In genomic region chr7:30920021-30920583, GRCh38 we compare ENCODE assay signal across 9 cellular contexts. TPM values are rescaled to one million over a fixed set of nuclear protein-coding genes. Genes with fewer than 3 reads are reported as not detected.
DNase-seq lines count a peak whose midpoint lies in the region; TF ChIP-seq lines count a peak whose summit lies in the region.
"Had no signal": no experiment of that assay in that cellular context is flagged by ENCODE, and none has a peak within 500 bp of the region (broad histone marks: within the 10 kb centered on the region; RNA-seq: fewer than 3 reads in every experiment).

No MANE protein-coding gene starts in this region.

- 38 to 42% methylated on average over 11 of the region's 11 CpGs for WGBS in GM23248 (ENCODE audit: low coverage in 1 of 2, low lambda C conversion rate in 2 of 2, missing lambda C conversion rate in 2 of 2), 2 experiments
- 81% methylated on average over 11 of the region's 11 CpGs for WGBS in smooth muscle cell (ENCODE audit: low lambda C conversion rate)

- H3F3A ChIP-seq in GM23248 (ENCODE audit: insufficient read depth) (0 out of 2 replicates have a peak, but pooled peaks cover 3% of the 10 kb centered on the region), smooth muscle cell (ENCODE audit: low read depth) (peaks cover 31% of the 10 kb centered on the region)

- no peak overlapping the region for H3K4me2 ChIP-seq in GM23248 (ENCODE audit: unreplicated experiment)
- peak overlapping the region; percentile 98 for H3K4me2 ChIP-seq in smooth muscle cell

- no peaks in the 10 kb centered on the region for H4K20me1 ChIP-seq in GM23248 (ENCODE audit: insufficient read depth)
- H4K20me1 ChIP-seq in smooth muscle cell (ENCODE audit: low read depth): peaks cover 100% of the 10 kb centered on the region

- DNase-seq in GM23248: peak; percentile 61
- peak in 2 of 3 donors; percentile 48 to 52 for DNase-seq in Peyer's patch
- peak; percentile 74 for DNase-seq in cardiac septum (ENCODE audit: low spot score)
- no peak for DNase-seq in smooth muscle cell (lab: John Stamatoyannopoulos, UW; ENCODE audit: unreplicated experiment)
- no peak for DNase-seq in ecto neural progenitor cell (ENCODE audit: low spot score)
- no peak for DNase-seq in G401 (ENCODE audit: low spot score)
- no peak for DNase-seq in OCI-M1 (lab: John Stamatoyannopoulos, UW)
- DNase-seq: KBM-7 had no signal

- intact Hi-C loops in cardiac septum (cut with DNase I): no loop called here

- H2AFZ ChIP-seq in GM23248 (no peak overlapping the region), smooth muscle cell (ENCODE audit: low read depth) (no peak overlapping the region)

- H3K9ac ChIP-seq in GM23248: no peak overlapping the region
- no peak overlapping the region for H3K9ac ChIP-seq in smooth muscle cell (ENCODE audit: low read depth)

- no peak for TF ChIP-seq POLR2A in Peyer's patch (IDR thresholded peaks at IDR 0.05)

- in situ Hi-C loops in GM23248 (cut with MboI): no loop called here
- in situ Hi-C loops in G401 (cut with HindIII; ENCODE audit: low sequenced_read_pairs): no loop called here

- H3K9me2 ChIP-seq in GM23248 (ENCODE audit: insufficient read depth): no peaks in the 10 kb centered on the region

- H3K27me3 ChIP-seq in GM23248 (replicated peaks; ENCODE audit: insufficient read depth) (no peaks in the 10 kb centered on the region), Peyer's patch (no peaks in the 10 kb centered on the region), smooth muscle cell (ENCODE audit: low read depth) (no peaks in the 10 kb centered on the region)

- H3K79me2 ChIP-seq in GM23248 (ENCODE audit: insufficient read depth) (no peaks in the 10 kb centered on the region), smooth muscle cell (ENCODE audit: low read depth) (peaks cover 64% of the 10 kb centered on the region)

- no peaks in the 10 kb centered on the region for H3K9me3 ChIP-seq in GM23248 (ENCODE audit: low read depth)
- H3K9me3 ChIP-seq in Peyer's patch: no peaks in the 10 kb centered on the region
- H3K9me3 ChIP-seq in smooth muscle cell (replicated peaks; ENCODE audit: low read depth): no peaks in the 10 kb centered on the region

- H3K36me3 ChIP-seq in GM23248 (ENCODE audit: low read depth): no peaks in the 10 kb centered on the region
- H3K36me3 ChIP-seq in Peyer's patch: peaks cover 0 to 19% (median 0%) of the 10 kb centered on the region in 3 donors
- H3K36me3 ChIP-seq in smooth muscle cell (ENCODE audit: low read depth): peaks cover 5% of the 10 kb centered on the region

- H3K4me3 ChIP-seq in GM23248 (no peak overlapping the region), Peyer's patch (no peak overlapping the region), smooth muscle cell (no peak overlapping the region)

- H3K4me1 ChIP-seq in GM23248 (ENCODE audit: insufficient read depth) (peaks cover 16% of the 10 kb centered on the region), Peyer's patch (peaks cover 0 to 42% (median 2%) of the 10 kb centered on the region in 4 donors), smooth muscle cell (ENCODE audit: low read depth) (peaks cover 25% of the 10 kb centered on the region)

- H3K27ac ChIP-seq in GM23248 (no peak overlapping the region), Peyer's patch (peak overlapping the region in 1 of 4 donors; percentile 21), smooth muscle cell (ENCODE audit: low read depth) (peak overlapping the region; percentile 78)

- TF ChIP-seq CTCF in Peyer's patch (IDR thresholded peaks at IDR 0.05) (no peak), smooth muscle cell (IDR thresholded peaks at IDR 0.05; ENCODE audit: borderline replicate concordance, insufficient read depth, poor library complexity, severe bottlenecking) (no peak)

RNA-seq across cellular contexts. Expression of gene AQP1, which starts 8.4 kb away (rescaled TPM):
- 0.54 and 1.1 TPM in 2 replicates for total RNA-seq in GM23248 (2014; rRNA removed; shearing (Covaris generic))
- polyA plus RNA-seq in GM23248 (2016; fragmentation: Nextera tagmentation; extraction: Ambion mirVana): 0.33 and 0.34 TPM in 2 replicates
- 10 to 100 TPM; 12.4 to 86.5 (median 71.5) TPM for total RNA-seq in Peyer's patch
- 155 TPM for total RNA-seq in cardiac septum
- 2,330 and 2,442 TPM in 2 replicates for total RNA-seq in smooth muscle cell
- 2,039 and 2,747 TPM in 2 replicates for polyA plus RNA-seq in smooth muscle cell
- not detected in 2 replicates for total RNA-seq in G401 (2014; rRNA removed; shearing (Covaris generic))

RNA-seq across cellular contexts. Expression of gene GHRHR, which starts 43.7 kb away (rescaled TPM):
- total RNA-seq in GM23248 (2014; rRNA removed; shearing (Covaris generic)): not detected in 2 replicates
- polyA plus RNA-seq in GM23248 (2016; fragmentation: Nextera tagmentation; extraction: Ambion mirVana) (not detected in 2 replicates), smooth muscle cell (not detected in 2 replicates)
- total RNA-seq in Peyer's patch (not detected), cardiac septum (not detected), smooth muscle cell (not detected in 2 replicates)
- total RNA-seq in G401 (2014; rRNA removed; shearing (Covaris generic)): not detected in 2 replicates
- polyA plus RNA-seq: neural cell had no signal

Comparison
In these comparisons a context has a peak if more than half of its experiments do, and no peak if none do; other contexts are left out.
1. DNase-seq: peak in GM23248 (single experiment), Peyer's patch (2 of 3) and cardiac septum (single experiment); none in smooth muscle cell (single experiment), ecto neural progenitor cell (single experiment), G401 (single experiment) and OCI-M1 (single experiment).
2. RNA of gene AQP1, which starts 8.4 kb away (total RNA-seq): 2,330 to 2,442 TPM in smooth muscle cell; 155 TPM in cardiac septum (single experiment), 12.4 to 86.5 TPM in Peyer's patch, 0.54 to 1.1 TPM in GM23248 and not detected in G401; every median in the first group is over 10 times any median in the second.